Comparison of ENCODE assay signal across 19 cellular contexts in the genomic region with DNA sequence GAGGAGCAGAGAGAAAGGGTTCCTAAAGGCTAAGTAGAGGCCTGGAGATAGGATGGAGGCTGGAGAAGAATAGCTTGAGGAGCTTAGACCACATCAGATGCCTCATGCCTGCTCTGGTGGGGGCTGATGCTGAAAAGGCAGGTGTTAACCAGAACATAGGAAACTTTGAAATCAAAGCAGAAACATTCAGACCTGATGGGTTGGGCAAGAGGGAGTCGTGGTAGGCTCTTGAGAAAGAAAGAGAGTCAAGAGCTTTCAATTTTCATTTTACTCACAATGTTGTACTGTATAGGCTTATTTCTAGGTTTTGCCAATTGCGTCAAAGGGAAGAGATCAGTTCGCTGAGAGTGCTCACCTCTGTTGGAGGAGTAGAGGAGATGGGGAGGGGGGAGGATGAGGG.
DNase-seq lines count a peak whose midpoint lies in the region; ATAC-seq, FAIRE-seq and TF ChIP-seq lines count a peak whose summit lies in the region.
"Had no signal": no experiment of that assay in that cellular context is flagged by ENCODE, and none has a peak within 500 bp of the region (broad histone marks: within the 10 kb centered on the region; RNA-seq: fewer than 3 reads in every experiment).

No MANE protein-coding gene starts in this region.

- H4K5ac ChIP-seq in H9 (ENCODE audit: insufficient read length, low read depth, low read length) (no peak overlapping the region), mesendoderm (ENCODE audit: low read length) (no peak overlapping the region)

- no peak overlapping the region for H3K9ac ChIP-seq in H9 (ENCODE audit: extremely low read depth, insufficient read length, low read length)
- H3K9ac ChIP-seq in adipocyte (ENCODE audit: low read length), result no peak overlapping the region
- H3K9ac ChIP-seq in mesendoderm (ENCODE audit: low read length), result no peak overlapping the region
- H3K9ac ChIP-seq in smooth muscle cell (ENCODE audit: low read depth), result no peak overlapping the region

- peaks cover 0 to 4% of the 10 kb centered on the region in 2 experiments; a peak in 1 of 4 replicates for H3K4me1 Mint-ChIP-seq in H9
- H3K4me1 Mint-ChIP-seq: CD4-positive, alpha-beta memory T cell had no signal

- H4K8ac ChIP-seq in H9 (replicated peaks; ENCODE audit: insufficient read length, low read depth, low read length) (no peak overlapping the region), mesendoderm (ENCODE audit: low read depth, low read length) (no peak overlapping the region)

- H2BK5ac ChIP-seq in H9 (ENCODE audit: insufficient read length, low read length), result no peak overlapping the region
- no peak overlapping the region for H2BK5ac ChIP-seq in mesendoderm (ENCODE audit: low read length)

- H3K9me3 ChIP-seq in H9 (ENCODE audit: control insufficient read depth, low read depth, low read length), result no peaks in the 10 kb centered on the region
- H3K9me3 ChIP-seq in adipocyte (ENCODE audit: control insufficient read depth, low read length), result no peaks in the 10 kb centered on the region
- no peaks in the 10 kb centered on the region for H3K9me3 ChIP-seq in smooth muscle cell (replicated peaks; ENCODE audit: low read depth)
- no peaks in the 10 kb centered on the region for H3K9me3 ChIP-seq in pancreas
- H3K9me3 ChIP-seq: BE2C, MG63, Peyer's patch had no signal

- TF ChIP-seq CTCF in H9 (conservative IDR thresholded peaks at IDR 0.05) (no peak), smooth muscle cell (IDR thresholded peaks at IDR 0.05; ENCODE audit: borderline replicate concordance, insufficient read depth, poor library complexity, severe bottlenecking) (no peak), pancreas (IDR thresholded peaks at IDR 0.05) (no peak)

- peaks cover 2% of the 10 kb centered on the region; the same call in 1 of the 2 replicates for H3K27me3 ChIP-seq in H9 (ENCODE audit: insufficient read depth, low read length)
- no peaks in the 10 kb centered on the region for H3K27me3 ChIP-seq in adipocyte (replicated peaks; ENCODE audit: control insufficient read depth, insufficient read depth, low read length)
- no peaks in the 10 kb centered on the region for H3K27me3 ChIP-seq in mesendoderm (ENCODE audit: insufficient read depth, low read length, poor library complexity)
- H3K27me3 ChIP-seq in smooth muscle cell (ENCODE audit: low read depth), result peaks cover 30% of the 10 kb centered on the region
- no peaks in the 10 kb centered on the region for H3K27me3 ChIP-seq in pancreas
- H3K27me3 ChIP-seq: BE2C, MG63, Peyer's patch had no signal

- H3K4me3 ChIP-seq in adipocyte (ENCODE audit: low read length) (no peak overlapping the region), mesendoderm (ENCODE audit: low read length) (no peak overlapping the region), smooth muscle cell (no peak overlapping the region), pancreas (no peak overlapping the region)
- H3K4me3 ChIP-seq: MG63, Peyer's patch had no signal

- H3K4ac ChIP-seq in H9 (ENCODE audit: low read depth, low read length) (no peak overlapping the region), mesendoderm (ENCODE audit: low read depth, low read length) (no peak overlapping the region)

- H3K56ac ChIP-seq in H9 (ENCODE audit: insufficient read length, low read depth, low read length) (no peak overlapping the region), mesendoderm (ENCODE audit: low read length) (no peak overlapping the region)

- no peak overlapping the region for H3K27ac ChIP-seq in H9 (ENCODE audit: insufficient read length, low read depth, low read length)
- no peak overlapping the region for H3K27ac ChIP-seq in mesendoderm (ENCODE audit: low read depth, low read length)
- H3K27ac ChIP-seq in smooth muscle cell (ENCODE audit: low read depth), result no peak overlapping the region
- H3K27ac ChIP-seq in pancreas, result no peak overlapping the region
- H3K27ac ChIP-seq: Peyer's patch had no signal

- intact Hi-C loops in pancreas (cut with DNase I), result no loop called here

- WGBS in H9 (ENCODE audit: extremely low coverage, insufficient read length, low lambda C conversion rate), result no CpG with 5 or more reads among the region's 3 CpGs
- WGBS in mesendoderm (ENCODE audit: extremely low coverage, insufficient coverage, low lambda C conversion rate), result no CpG with 5 or more reads among the region's 3 CpGs
- WGBS in smooth muscle cell (ENCODE audit: low lambda C conversion rate), result 91% methylated on average over 3 of the region's 3 CpGs
- WGBS in pancreas, 2 donors, result 71 to 76% methylated on average over 3 of the region's 3 CpGs

- H4K20me1 ChIP-seq in H9 (ENCODE audit: control insufficient read depth, insufficient read depth, insufficient read length) (no peaks in the 10 kb centered on the region), smooth muscle cell (ENCODE audit: low read depth) (no peaks in the 10 kb centered on the region)

- H2BK15ac ChIP-seq in H9 (ENCODE audit: low read depth, low read length) (no peak overlapping the region), mesendoderm (replicated peaks; ENCODE audit: low read depth) (no peak overlapping the region)

- H2BK12ac ChIP-seq in H9 (ENCODE audit: insufficient read length, low read depth, low read length), result no peak overlapping the region

- no peak overlapping the region for H3K4me3 Mint-ChIP-seq in H9
- H3K4me3 Mint-ChIP-seq: CD4-positive, alpha-beta memory T cell had no signal

- no peaks in the 10 kb centered on the region for H3K23me2 ChIP-seq in H9 (ENCODE audit: insufficient read length, low read depth, low read length, poor library complexity, severe bottlenecking)

- H3K23ac ChIP-seq in H9 (ENCODE audit: insufficient read length, low read depth, low read length), result no peak overlapping the region
- H3K23ac ChIP-seq in mesendoderm (ENCODE audit: low read length), result no peak overlapping the region

- H3K79me1 ChIP-seq in H9 (ENCODE audit: insufficient read depth, low read depth, low read length, poor library complexity, severe bottlenecking), result no peaks in the 10 kb centered on the region
- no peaks in the 10 kb centered on the region for H3K79me1 ChIP-seq in mesendoderm (ENCODE audit: low read length)

- H2BK20ac ChIP-seq in H9 (ENCODE audit: low read depth, low read length, poor library complexity, severe bottlenecking), result no peak overlapping the region

- no peaks in the 10 kb centered on the region for H3K36me3 Mint-ChIP-seq in H9 (ENCODE audit: insufficient read depth in 1 of 3, low read depth in 3 of 3)
- H3K36me3 Mint-ChIP-seq: CD4-positive, alpha-beta memory T cell had no signal

- H3K9me3 Mint-ChIP-seq in H9, result no peaks in the 10 kb centered on the region

- no peaks in the 10 kb centered on the region for H3K79me2 ChIP-seq in H9 (ENCODE audit: insufficient read depth, low read length)
- no peaks in the 10 kb centered on the region for H3K79me2 ChIP-seq in mesendoderm (ENCODE audit: control insufficient read depth, insufficient read depth, low read length)
- H3K79me2 ChIP-seq in smooth muscle cell (ENCODE audit: low read depth), result no peaks in the 10 kb centered on the region

- H3K4me2 ChIP-seq in H9 (ENCODE audit: insufficient read depth, insufficient read length, low read length) (no peak overlapping the region), mesendoderm (ENCODE audit: low read length) (no peak overlapping the region), smooth muscle cell (no peak overlapping the region)

- H2BK120ac ChIP-seq in H9 (ENCODE audit: low read depth, low read length, poor library complexity, severe bottlenecking) (peak overlapping the region; percentile 12), mesendoderm (ENCODE audit: low read depth, low read length) (no peak overlapping the region)

- FAIRE-seq in pancreas (lab: Jason Lieb, UNC), result no peak
- FAIRE-seq: D721Med had no signal

- H3K36me3 ChIP-seq in adipocyte (ENCODE audit: control insufficient read depth, insufficient read depth, low read length, severe bottlenecking) (no peaks in the 10 kb centered on the region), mesendoderm (ENCODE audit: control insufficient read depth, insufficient read depth, low read length) (no peaks in the 10 kb centered on the region), smooth muscle cell (ENCODE audit: low read depth) (no peaks in the 10 kb centered on the region), pancreas (no peaks in the 10 kb centered on the region)
- H3K36me3 ChIP-seq: BE2C, MG63, Peyer's patch had no signal

- no peak for DNase-seq in H9
- peak; percentile 5 for DNase-seq in adipocyte (ENCODE audit: low read depth)
- no peak for DNase-seq in mesendoderm
- no peak for DNase-seq in NCI-H524 (lab: John Stamatoyannopoulos, UW)
- DNase-seq in smooth muscle cell (lab: John Stamatoyannopoulos, UW; ENCODE audit: unreplicated experiment), result no peak
- no peak for DNase-seq in pancreas
- DNase-seq: BE2C; CD4-positive, alpha-beta memory T cell; DND-41; GF-D8; KG1; NCI-H1092 treated with DMSO at 0.1 percent for 48 hours; NCI-H1694; NCI-H345; Peyer's patch; SHP77 treated with DMSO at 0.1 percent for 48 hours had no signal

- ATAC-seq in GM18498 (IDR thresholded peaks at IDR 0.05; ENCODE audit: unreplicated experiment) (peak; percentile 33), pancreas (no peak)

- H3F3A ChIP-seq in smooth muscle cell (ENCODE audit: low read depth), result no peaks in the 10 kb centered on the region

- peaks cover 13% of the 10 kb centered on the region for H3K27me3 Mint-ChIP-seq in H9 (ENCODE audit: low read depth)
- H3K27me3 Mint-ChIP-seq: CD4-positive, alpha-beta memory T cell had no signal

- H2AFZ ChIP-seq in H9 (ENCODE audit: low read length), result no peak overlapping the region
- H2AFZ ChIP-seq in smooth muscle cell (ENCODE audit: low read depth), result no peak overlapping the region

- no peak overlapping the region for H2AK5ac ChIP-seq in H9 (ENCODE audit: insufficient read length, low read length)
- H2AK5ac ChIP-seq in mesendoderm (ENCODE audit: low read length), result peak overlapping the region; percentile 43

- H4K91ac ChIP-seq in H9 (ENCODE audit: insufficient read length, low read depth, low read length), result no peak overlapping the region

- H3T11ph ChIP-seq in H9 (ENCODE audit: low read length), result no peak overlapping the region

- H3K18ac ChIP-seq in H9 (ENCODE audit: insufficient read length, low read depth, low read length), result no peak overlapping the region
- H3K18ac ChIP-seq in mesendoderm (ENCODE audit: low read length), result no peak overlapping the region

- no peak overlapping the region; a peak in 1 of 7 replicates for H3K27ac Mint-ChIP-seq in H9
- H3K27ac Mint-ChIP-seq: CD4-positive, alpha-beta memory T cell had no signal

- H3K4me1 ChIP-seq in H9 (ENCODE audit: insufficient read depth, low read length) (no peaks in the 10 kb centered on the region), adipocyte (ENCODE audit: control insufficient read depth, insufficient read depth, low read length) (peaks cover 35% of the 10 kb centered on the region), mesendoderm (ENCODE audit: control insufficient read depth, low read depth, low read length) (peaks cover 5% of the 10 kb centered on the region), smooth muscle cell (ENCODE audit: low read depth) (peaks cover 5% of the 10 kb centered on the region), pancreas (no peaks in the 10 kb centered on the region)
- H3K4me1 ChIP-seq: BE2C, Peyer's patch had no signal

- no peak overlapping the region for H3K14ac ChIP-seq in H9 (ENCODE audit: insufficient read depth, low read length)
